Comparison of ENCODE assay signal across 11 cellular contexts in genomic region chr3:151538706-151539403, GRCh38.
DNase-seq lines count a peak whose midpoint lies in the region; ATAC-seq and TF ChIP-seq lines count a peak whose summit lies in the region.
"Had no signal": no experiment of that assay in that cellular context is flagged by ENCODE, and none has a peak within 500 bp of the region (broad histone marks: within the 10 kb centered on the region; RNA-seq: fewer than 3 reads in every experiment).

No MANE protein-coding gene starts in this region.

- DNase-seq in HL-60 (ENCODE audit: low read depth in 1 of 2, low spot score in 1 of 2) (peak; percentile 57 to 82), PC-9 (no peak), left ventricle myocardium inferior (no peak)
- no peak for DNase-seq in activated T-cell treated with anti-CD3 and anti-CD28 coated beads, Interleukin-2, amount 50 U/mL, for 48 hours
- DNase-seq: GDM1, T-helper 2 cell had no signal

- no peaks in the 10 kb centered on the region; the same call in 1 of the 2 replicates for H4K20me1 ChIP-seq in PC-9 (ENCODE audit: insufficient read depth)

- TF ChIP-seq CTCF in HL-60 (IDR thresholded peaks at IDR 0.05; ENCODE audit: insufficient read depth, low read length), result no peak
- no peak for TF ChIP-seq CTCF in PC-9 (conservative IDR thresholded peaks at IDR 0.05)
- no peak for TF ChIP-seq CTCF in left ventricle myocardium inferior (IDR thresholded peaks at IDR 0.05; ENCODE audit: borderline replicate concordance)

- no peaks in the 10 kb centered on the region for H3K9me2 ChIP-seq in PC-9 (ENCODE audit: insufficient read depth)

- no peak overlapping the region for H3K4me2 ChIP-seq in PC-9

- intact Hi-C loops in PC-9 (cut with micrococcal nuclease; ENCODE audit: unreplicated experiment), result no loop called here
- intact Hi-C loops in left ventricle myocardium inferior (cut with micrococcal nuclease), result no loop called here

- H3K4me1 ChIP-seq in PC-9 (replicated peaks; ENCODE audit: insufficient read depth) (peaks cover 7% of the 10 kb centered on the region), left ventricle myocardium inferior (no peaks in the 10 kb centered on the region), skeletal muscle tissue (ENCODE audit: control insufficient read depth in 3 of 3, insufficient read depth in 3 of 3, low read length in 3 of 3) (peaks cover 0 to 8% (median 5%) of the 10 kb centered on the region in 3 donors)
- H3K4me1 ChIP-seq: adrenal gland had no signal

- POLR2A ChIA-PET in PC-9 (lab: Charles Lee; ENCODE audit: unreplicated experiment), result interaction anchor here (0.7 kb wide), 1 partner anchor 1343 kb away, joined by 5 read pairs; no protein-coding TSS in a partner anchor

- ATAC-seq in HG02642 (IDR thresholded peaks at IDR 0.05; ENCODE audit: poor library complexity, unreplicated experiment) (no peak), GM18867 (IDR thresholded peaks at IDR 0.05; ENCODE audit: unreplicated experiment) (no peak)
- no peak for ATAC-seq in activated CD4-positive, CD25-positive, alpha-beta regulatory T cell treated with anti-CD3 and anti-CD28 coated beads, Interleukin-2, amount 50 U/mL, for 24 hours

- no TSS peak for BruUV-seq in PC-9 (replicated peaks; lab: Mats Ljungman, UMichigan)

- CTCF ChIA-PET in PC-9 (lab: Charles Lee), result no interaction called here

- H3F3A ChIP-seq in PC-9 (ENCODE audit: insufficient read depth, low read depth), result no peaks in the 10 kb centered on the region

- H3K9ac ChIP-seq in skeletal muscle tissue (ENCODE audit: low read depth in 1 of 3, low read length in 3 of 3), result peak overlapping the region in 2 of 3 donors; percentile 16 to 66

- H2AFZ ChIP-seq in PC-9, result peak overlapping the region; percentile 65

- no peaks in the 10 kb centered on the region for H3K27me3 ChIP-seq in HL-60 (ENCODE audit: insufficient read depth, poor library complexity, severe bottlenecking)
- H3K27me3 ChIP-seq in PC-9 (ENCODE audit: insufficient read depth, low read depth), result no peaks in the 10 kb centered on the region
- no peaks in the 10 kb centered on the region for H3K27me3 ChIP-seq in left ventricle myocardium inferior (ENCODE audit: low read depth)
- H3K27me3 ChIP-seq in skeletal muscle tissue (ENCODE audit: control insufficient read depth in 3 of 3, insufficient read depth in 3 of 3, low read length in 3 of 3), result no peaks in the 10 kb centered on the region
- H3K27me3 ChIP-seq: adrenal gland had no signal

- H3K36me3 ChIP-seq in PC-9 (ENCODE audit: low read depth) (no peaks in the 10 kb centered on the region), left ventricle myocardium inferior (no peaks in the 10 kb centered on the region), skeletal muscle tissue (ENCODE audit: control insufficient read depth in 3 of 3, insufficient read depth in 3 of 3, low read length in 3 of 3) (no peaks in the 10 kb centered on the region)
- H3K36me3 ChIP-seq: adrenal gland had no signal

- H3K4me3 ChIP-seq in HL-60 (replicated peaks; ENCODE audit: insufficient read depth, low read length), result peak overlapping the region; percentile 40
- no peak overlapping the region for H3K4me3 ChIP-seq in PC-9
- H3K4me3 ChIP-seq in left ventricle myocardium inferior, result no peak overlapping the region
- H3K4me3 ChIP-seq in skeletal muscle tissue (ENCODE audit: low read length in 3 of 3), result peak overlapping the region; percentile 7 to 47 (median 24)
- H3K4me3 ChIP-seq: adrenal gland had no signal

- H3K27ac ChIP-seq in HL-60 (replicated peaks), result peak overlapping the region; percentile 86
- no peak overlapping the region for H3K27ac ChIP-seq in PC-9
- peak overlapping the region; percentile 59 for H3K27ac ChIP-seq in left ventricle myocardium inferior (replicated peaks)
- H3K27ac ChIP-seq in skeletal muscle tissue (ENCODE audit: low read depth, low read length), result peak overlapping the region; percentile 59

- peaks cover 2% of the 10 kb centered on the region; the same call in 1 of the 2 replicates for H3K9me3 ChIP-seq in PC-9 (ENCODE audit: insufficient read depth, low read depth)
- H3K9me3 ChIP-seq in left ventricle myocardium inferior (replicated peaks), result no peaks in the 10 kb centered on the region
- no peaks in the 10 kb centered on the region for H3K9me3 ChIP-seq in skeletal muscle tissue (ENCODE audit: control insufficient read depth in 3 of 3, low read length in 3 of 3)
- H3K9me3 ChIP-seq: adrenal gland had no signal

- no peaks in the 10 kb centered on the region for H3K79me2 ChIP-seq in PC-9 (ENCODE audit: low read depth)

Comparison
In these comparisons a context has a peak if more than half of its experiments do, and no peak if none do; other contexts are left out.
1. DNase-seq: peak in HL-60 (2 of 2); none in PC-9 (0 of 2), left ventricle myocardium inferior (single experiment) and activated T-cell treated with anti-CD3 and anti-CD28 coated beads, Interleukin-2, amount 50 U/mL, for 48 hours (0 of 2).
2. H3K4me3 ChIP-seq: peak in HL-60 (single experiment) and skeletal muscle tissue (3 of 3); none in PC-9 (single experiment) and left ventricle myocardium inferior (single experiment).